ENCODE assay signal across 15 cellular contexts in genomic region chr1:204697893-204698292, GRCh38. TPM values are rescaled to one million over a fixed set of nuclear protein-coding genes. Genes with fewer than 3 reads are reported as not detected.
"Had no signal": no experiment of that assay in that cellular context is flagged by ENCODE, and none has a peak within 500 bp of the region (broad histone marks: within the 10 kb centered on the region; RNA-seq: fewer than 3 reads in every experiment).

No MANE protein-coding gene starts in this region.

- H3K4me2 ChIP-seq: hepatocyte had no signal

- H3K9me3 ChIP-seq: breast epithelium, colonic mucosa, mucosa of descending colon had no signal

- H3K4me3 ChIP-seq: breast epithelium, colonic mucosa, hepatocyte, lung, mucosa of descending colon, skin epidermis had no signal

- H3K27ac ChIP-seq: breast epithelium, colonic mucosa, hepatocyte, skin epidermis had no signal

- DNase-seq: activated CD4-positive, alpha-beta T cell treated with anti-CD3 and anti-CD28 coated beads for 48 hours; activated CD8-positive, alpha-beta memory T cell treated with anti-CD3 and anti-CD28 coated beads, Interleukin-2, amount 50 U/mL, for 48 hours; activated CD8-positive, alpha-beta T cell treated with anti-CD3 and anti-CD28 coated beads, Interleukin-2, amount 10 ng/mL, durations not matched to agents 7 days and 5 days; activated naive CD8-positive, alpha-beta T cell treated with anti-CD3 and anti-CD28 coated beads, Interleukin-2, amount 10 ng/mL, durations not matched to agents 7 days and 5 days; colonic mucosa; mucosa of descending colon; naive thymus-derived CD8-positive, alpha-beta T cell; T-helper 17 cell had no signal

- ATAC-seq: activated CD8-positive, alpha-beta T cell treated with anti-CD3 and anti-CD28 coated beads, Interleukin-2, amount 10 ng/mL, durations not matched to agents 7 days and 5 days; mucosa of descending colon; naive thymus-derived CD8-positive, alpha-beta T cell; T-helper 17 cell; WTC11 had no signal

- H3K27me3 ChIP-seq: colonic mucosa had no signal

- H3K36me3 ChIP-seq: breast epithelium, colonic mucosa had no signal

- H3K4me1 ChIP-seq: breast epithelium, colonic mucosa had no signal

RNA-seq across cellular contexts. Expression of gene LRRN2, which starts 12.4 kb away (rescaled TPM):
- total RNA-seq: activated CD8-positive, alpha-beta T cell treated with anti-CD3 and anti-CD28 coated beads, Interleukin-2, amount 10 ng/mL, durations not matched to agents 7 days and 5 days; activated naive CD8-positive, alpha-beta T cell treated with anti-CD3 and anti-CD28 coated beads, Interleukin-2, amount 10 ng/mL, durations not matched to agents 7 days and 5 days; endothelial cell of umbilical vein; naive thymus-derived CD8-positive, alpha-beta T cell; pulmonary artery endothelial cell; T-helper 17 cell had no signal
